ENCODE assay signal across 1 cellular context in genomic region chr4:158850800-158851644, GRCh38.
TF ChIP-seq lines count a peak whose summit lies in the region.

No MANE protein-coding gene starts in this region.

TF ChIP-seq in H1, 55 proteins besides CTCF, POLR2A, EP300 and RAD21 (continued from another document):
- TF ChIP-seq, protein P1, sequence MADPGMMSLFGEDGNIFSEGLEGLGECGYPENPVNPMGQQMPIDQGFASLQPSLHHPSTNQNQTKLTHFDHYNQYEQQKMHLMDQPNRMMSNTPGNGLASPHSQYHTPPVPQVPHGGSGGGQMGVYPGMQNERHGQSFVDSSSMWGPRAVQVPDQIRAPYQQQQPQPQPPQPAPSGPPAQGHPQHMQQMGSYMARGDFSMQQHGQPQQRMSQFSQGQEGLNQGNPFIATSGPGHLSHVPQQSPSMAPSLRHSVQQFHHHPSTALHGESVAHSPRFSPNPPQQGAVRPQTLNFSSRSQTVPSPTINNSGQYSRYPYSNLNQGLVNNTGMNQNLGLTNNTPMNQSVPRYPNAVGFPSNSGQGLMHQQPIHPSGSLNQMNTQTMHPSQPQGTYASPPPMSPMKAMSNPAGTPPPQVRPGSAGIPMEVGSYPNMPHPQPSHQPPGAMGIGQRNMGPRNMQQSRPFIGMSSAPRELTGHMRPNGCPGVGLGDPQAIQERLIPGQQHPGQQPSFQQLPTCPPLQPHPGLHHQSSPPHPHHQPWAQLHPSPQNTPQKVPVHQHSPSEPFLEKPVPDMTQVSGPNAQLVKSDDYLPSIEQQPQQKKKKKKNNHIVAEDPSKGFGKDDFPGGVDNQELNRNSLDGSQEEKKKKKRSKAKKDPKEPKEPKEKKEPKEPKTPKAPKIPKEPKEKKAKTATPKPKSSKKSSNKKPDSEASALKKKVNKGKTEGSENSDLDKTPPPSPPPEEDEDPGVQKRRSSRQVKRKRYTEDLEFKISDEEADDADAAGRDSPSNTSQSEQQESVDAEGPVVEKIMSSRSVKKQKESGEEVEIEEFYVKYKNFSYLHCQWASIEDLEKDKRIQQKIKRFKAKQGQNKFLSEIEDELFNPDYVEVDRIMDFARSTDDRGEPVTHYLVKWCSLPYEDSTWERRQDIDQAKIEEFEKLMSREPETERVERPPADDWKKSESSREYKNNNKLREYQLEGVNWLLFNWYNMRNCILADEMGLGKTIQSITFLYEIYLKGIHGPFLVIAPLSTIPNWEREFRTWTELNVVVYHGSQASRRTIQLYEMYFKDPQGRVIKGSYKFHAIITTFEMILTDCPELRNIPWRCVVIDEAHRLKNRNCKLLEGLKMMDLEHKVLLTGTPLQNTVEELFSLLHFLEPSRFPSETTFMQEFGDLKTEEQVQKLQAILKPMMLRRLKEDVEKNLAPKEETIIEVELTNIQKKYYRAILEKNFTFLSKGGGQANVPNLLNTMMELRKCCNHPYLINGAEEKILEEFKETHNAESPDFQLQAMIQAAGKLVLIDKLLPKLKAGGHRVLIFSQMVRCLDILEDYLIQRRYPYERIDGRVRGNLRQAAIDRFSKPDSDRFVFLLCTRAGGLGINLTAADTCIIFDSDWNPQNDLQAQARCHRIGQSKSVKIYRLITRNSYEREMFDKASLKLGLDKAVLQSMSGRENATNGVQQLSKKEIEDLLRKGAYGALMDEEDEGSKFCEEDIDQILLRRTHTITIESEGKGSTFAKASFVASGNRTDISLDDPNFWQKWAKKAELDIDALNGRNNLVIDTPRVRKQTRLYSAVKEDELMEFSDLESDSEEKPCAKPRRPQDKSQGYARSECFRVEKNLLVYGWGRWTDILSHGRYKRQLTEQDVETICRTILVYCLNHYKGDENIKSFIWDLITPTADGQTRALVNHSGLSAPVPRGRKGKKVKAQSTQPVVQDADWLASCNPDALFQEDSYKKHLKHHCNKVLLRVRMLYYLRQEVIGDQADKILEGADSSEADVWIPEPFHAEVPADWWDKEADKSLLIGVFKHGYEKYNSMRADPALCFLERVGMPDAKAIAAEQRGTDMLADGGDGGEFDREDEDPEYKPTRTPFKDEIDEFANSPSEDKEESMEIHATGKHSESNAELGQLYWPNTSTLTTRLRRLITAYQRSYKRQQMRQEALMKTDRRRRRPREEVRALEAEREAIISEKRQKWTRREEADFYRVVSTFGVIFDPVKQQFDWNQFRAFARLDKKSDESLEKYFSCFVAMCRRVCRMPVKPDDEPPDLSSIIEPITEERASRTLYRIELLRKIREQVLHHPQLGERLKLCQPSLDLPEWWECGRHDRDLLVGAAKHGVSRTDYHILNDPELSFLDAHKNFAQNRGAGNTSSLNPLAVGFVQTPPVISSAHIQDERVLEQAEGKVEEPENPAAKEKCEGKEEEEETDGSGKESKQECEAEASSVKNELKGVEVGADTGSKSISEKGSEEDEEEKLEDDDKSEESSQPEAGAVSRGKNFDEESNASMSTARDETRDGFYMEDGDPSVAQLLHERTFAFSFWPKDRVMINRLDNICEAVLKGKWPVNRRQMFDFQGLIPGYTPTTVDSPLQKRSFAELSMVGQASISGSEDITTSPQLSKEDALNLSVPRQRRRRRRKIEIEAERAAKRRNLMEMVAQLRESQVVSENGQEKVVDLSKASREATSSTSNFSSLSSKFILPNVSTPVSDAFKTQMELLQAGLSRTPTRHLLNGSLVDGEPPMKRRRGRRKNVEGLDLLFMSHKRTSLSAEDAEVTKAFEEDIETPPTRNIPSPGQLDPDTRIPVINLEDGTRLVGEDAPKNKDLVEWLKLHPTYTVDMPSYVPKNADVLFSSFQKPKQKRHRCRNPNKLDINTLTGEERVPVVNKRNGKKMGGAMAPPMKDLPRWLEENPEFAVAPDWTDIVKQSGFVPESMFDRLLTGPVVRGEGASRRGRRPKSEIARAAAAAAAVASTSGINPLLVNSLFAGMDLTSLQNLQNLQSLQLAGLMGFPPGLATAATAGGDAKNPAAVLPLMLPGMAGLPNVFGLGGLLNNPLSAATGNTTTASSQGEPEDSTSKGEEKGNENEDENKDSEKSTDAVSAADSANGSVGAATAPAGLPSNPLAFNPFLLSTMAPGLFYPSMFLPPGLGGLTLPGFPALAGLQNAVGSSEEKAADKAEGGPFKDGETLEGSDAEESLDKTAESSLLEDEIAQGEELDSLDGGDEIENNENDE (IDR thresholded peaks at IDR 0.05; ENCODE audit: insufficient replicate concordance, low read length) = no peak
- TF ChIP-seq HDAC2 (IDR thresholded peaks at IDR 0.05; ENCODE audit: borderline replicate concordance in 1 of 2, low read depth in 2 of 2, low read length in 2 of 2) (no peak), MAX (IDR thresholded peaks at IDR 0.05) (no peak), JUN (IDR thresholded peaks at IDR 0.05; ENCODE audit: low read depth, low read length) (no peak), ASH2L (IDR thresholded peaks at IDR 0.05; ENCODE audit: low read length) (no peak), POLR2AphosphoS5 (IDR thresholded peaks at IDR 0.05; ENCODE audit: low read depth, low read length) (no peak), EZH2 (IDR thresholded peaks at IDR 0.05; ENCODE audit: low read depth, low read length, severe bottlenecking) (no peak), NANOG (IDR thresholded peaks at IDR 0.05; ENCODE audit: insufficient read depth, low read depth, low read length, poor library complexity, severe bottlenecking) (no peak), SIN3A (conservative IDR thresholded peaks at IDR 0.05 in 1 of 2, IDR thresholded peaks at IDR 0.05 in 1 of 2; ENCODE audit: low read depth in 1 of 2, low read length in 2 of 2) (no peak), ZNF274 (IDR thresholded peaks at IDR 0.05; ENCODE audit: borderline replicate concordance, extremely low read depth, low read length) (no peak), SIRT6 (IDR thresholded peaks at IDR 0.05; ENCODE audit: low read length) (no peak), RFX5 (IDR thresholded peaks at IDR 0.05; ENCODE audit: borderline replicate concordance, low read depth, low read length) (no peak), KDM1A (IDR thresholded peaks at IDR 0.05; ENCODE audit: borderline replicate concordance, low read length) (no peak), SRF (IDR thresholded peaks at IDR 0.05; ENCODE audit: low read depth, low read length) (no peak), CBX8 (IDR thresholded peaks at IDR 0.05; ENCODE audit: borderline replicate concordance, low read depth, low read length) (no peak), TCF12 (IDR thresholded peaks at IDR 0.05; ENCODE audit: low read depth, low read length) (no peak), EGR1 (IDR thresholded peaks at IDR 0.05; ENCODE audit: borderline replicate concordance, low read depth, low read length) (no peak), MAFK (IDR thresholded peaks at IDR 0.05; ENCODE audit: low read depth, low read length) (no peak), USF2 (IDR thresholded peaks at IDR 0.05; ENCODE audit: low read length) (no peak)
